17 cellular contexts compared by ENCODE assay signal in the genomic region with DNA sequence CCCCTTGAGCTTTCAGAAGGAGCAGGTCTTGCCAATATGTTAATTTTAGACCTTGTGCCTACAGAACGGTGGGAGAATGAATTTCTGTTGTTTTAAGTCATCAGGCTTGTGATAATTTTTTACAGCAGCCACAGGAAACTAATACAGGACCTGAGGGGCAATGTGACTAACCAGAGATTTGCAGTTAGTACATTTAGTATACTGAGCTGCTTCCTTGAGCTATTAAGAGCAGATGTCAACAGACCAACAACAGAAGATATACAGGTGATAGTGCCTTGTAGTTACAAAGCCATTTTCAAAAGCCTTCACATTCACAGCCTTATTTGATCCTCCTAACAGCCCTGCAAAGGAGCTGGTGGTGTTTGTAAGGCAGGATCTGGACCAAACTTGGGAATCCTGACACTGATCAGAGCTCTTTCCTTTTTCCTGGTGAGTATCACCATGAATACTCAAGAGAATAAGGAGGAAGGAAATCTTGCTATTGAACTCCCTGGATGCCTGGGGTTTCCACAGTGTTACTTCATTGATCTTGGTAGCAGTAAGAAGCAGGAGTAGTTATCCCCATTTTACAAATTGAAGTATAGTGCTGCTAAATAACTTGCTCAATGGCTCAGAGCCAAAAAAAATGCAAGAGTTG. TPM values are rescaled to one million over a fixed set of nuclear protein-coding genes. Genes with fewer than 3 reads are reported as not detected.
DNase-seq lines count a peak whose midpoint lies in the region; ATAC-seq and TF ChIP-seq lines count a peak whose summit lies in the region.
"Had no signal": no experiment of that assay in that cellular context is flagged by ENCODE, and none has a peak within 500 bp of the region (broad histone marks: within the 10 kb centered on the region; RNA-seq: fewer than 3 reads in every experiment).

No MANE protein-coding gene starts in this region.

- H3K27ac Mint-ChIP-seq in activated CD8-positive, alpha-beta memory T cell treated with anti-CD3 and anti-CD28 coated beads, Interleukin-2, amount 10 ng/mL, durations not matched to agents 7 days and 5 days: peak overlapping the region; percentile 16
- H3K27ac Mint-ChIP-seq in IgD-negative memory B cell: peak overlapping the region; percentile 82 to 94 (median 84)
- H3K27ac Mint-ChIP-seq in activated naive CD8-positive, alpha-beta T cell treated with anti-CD3 and anti-CD28 coated beads, Interleukin-2, amount 50 U/mL, for 24 hours: peak overlapping the region; percentile 83
- H3K27ac Mint-ChIP-seq in naive thymus-derived CD8-positive, alpha-beta T cell: peak overlapping the region in 9 of 10 donors; percentile 70 to 93 (median 89)

- peaks cover 14% of the 10 kb centered on the region for H3K36me3 Mint-ChIP-seq in activated CD8-positive, alpha-beta memory T cell treated with anti-CD3 and anti-CD28 coated beads, Interleukin-2, amount 10 ng/mL, durations not matched to agents 7 days and 5 days
- H3K36me3 Mint-ChIP-seq in IgD-negative memory B cell: no peaks in the 10 kb centered on the region
- H3K36me3 Mint-ChIP-seq in activated naive CD8-positive, alpha-beta T cell treated with anti-CD3 and anti-CD28 coated beads, Interleukin-2, amount 50 U/mL, for 24 hours (ENCODE audit: low read depth): peaks cover 17% of the 10 kb centered on the region
- no peaks in the 10 kb centered on the region for H3K36me3 Mint-ChIP-seq in naive thymus-derived CD8-positive, alpha-beta T cell

- ATAC-seq in activated CD8-positive, alpha-beta memory T cell treated with anti-CD3 and anti-CD28 coated beads, Interleukin-2, amount 10 ng/mL, durations not matched to agents 7 days and 5 days: no peak
- ATAC-seq in activated naive CD8-positive, alpha-beta T cell treated with anti-CD3 and anti-CD28 coated beads, Interleukin-2, amount 50 U/mL, for 24 hours: no peak
- peak in 1 of 2 donors; percentile 7 for ATAC-seq in naive thymus-derived CD8-positive, alpha-beta T cell
- ATAC-seq in omental fat pad (ENCODE audit: low FRiP score): no peak
- ATAC-seq: esophagus mucosa, left ventricle myocardium superior, right lobe of liver had no signal

- no peak overlapping the region for H3K4me3 Mint-ChIP-seq in activated CD8-positive, alpha-beta memory T cell treated with anti-CD3 and anti-CD28 coated beads, Interleukin-2, amount 10 ng/mL, durations not matched to agents 7 days and 5 days
- peak overlapping the region in 3 of 4 donors; percentile 72 to 83 (median 73) for H3K4me3 Mint-ChIP-seq in IgD-negative memory B cell
- H3K4me3 Mint-ChIP-seq in activated naive CD8-positive, alpha-beta T cell treated with anti-CD3 and anti-CD28 coated beads, Interleukin-2, amount 50 U/mL, for 24 hours: no peak overlapping the region
- peak overlapping the region in 2 of 10 donors; percentile 18 to 43 for H3K4me3 Mint-ChIP-seq in naive thymus-derived CD8-positive, alpha-beta T cell

- CTCF ChIA-PET in activated CD8-positive, alpha-beta memory T cell treated with anti-CD3 and anti-CD28 coated beads, Interleukin-2, amount 10 ng/mL, durations not matched to agents 7 days and 5 days (lab: Charles Lee): interaction anchor here (0.5 to 1.5 kb wide), 6 partner anchors 9 to 333 kb away, joined by 3 to 5 read pairs (median 3); no protein-coding TSS in a partner anchor

- no peak for TF ChIP-seq CTCF in omental fat pad (IDR thresholded peaks at IDR 0.05)

- no peaks in the 10 kb centered on the region for H3K27me3 Mint-ChIP-seq in activated CD8-positive, alpha-beta memory T cell treated with anti-CD3 and anti-CD28 coated beads, Interleukin-2, amount 10 ng/mL, durations not matched to agents 7 days and 5 days
- no peaks in the 10 kb centered on the region for H3K27me3 Mint-ChIP-seq in IgD-negative memory B cell
- no peaks in the 10 kb centered on the region for H3K27me3 Mint-ChIP-seq in activated naive CD8-positive, alpha-beta T cell treated with anti-CD3 and anti-CD28 coated beads, Interleukin-2, amount 50 U/mL, for 24 hours
- no peaks in the 10 kb centered on the region for H3K27me3 Mint-ChIP-seq in naive thymus-derived CD8-positive, alpha-beta T cell

- no peak for DNase-seq in activated CD8-positive, alpha-beta memory T cell treated with anti-CD3 and anti-CD28 coated beads, Interleukin-2, amount 10 ng/mL, durations not matched to agents 7 days and 5 days
- no peak for DNase-seq in activated CD8-positive, alpha-beta memory T cell treated with anti-CD3 and anti-CD28 coated beads, Interleukin-2, amount 50 U/mL, for 4 hours
- no peak for DNase-seq in activated naive CD8-positive, alpha-beta T cell treated with anti-CD3 and anti-CD28 coated beads, Interleukin-2, amount 50 U/mL, for 24 hours
- DNase-seq in naive thymus-derived CD8-positive, alpha-beta T cell: no peak
- DNase-seq in cortex of kidney (lab: John Stamatoyannopoulos, UW) (no peak), A172 (ENCODE audit: low spot score) (no peak), omental fat pad (ENCODE audit: low spot score) (no peak)
- DNase-seq: activated CD4-positive, alpha-beta T cell treated with anti-CD3 and anti-CD28 coated beads for 1 hour; colonic mucosa; DMS79; left ventricle myocardium superior; right lobe of liver; T-helper 1 cell had no signal

- POLR2A ChIA-PET in naive thymus-derived CD8-positive, alpha-beta T cell (lab: Charles Lee): interaction anchor here (0.6 to 2.0 kb wide), 8 partner anchors 9 to 219 kb away, joined by 3 to 8 read pairs (median 5); no protein-coding TSS in a partner anchor

- H3K4me1 Mint-ChIP-seq in activated CD8-positive, alpha-beta memory T cell treated with anti-CD3 and anti-CD28 coated beads, Interleukin-2, amount 10 ng/mL, durations not matched to agents 7 days and 5 days: peaks cover 59% of the 10 kb centered on the region
- peaks cover 55 to 67% (median 63%) of the 10 kb centered on the region in 3 donors for H3K4me1 Mint-ChIP-seq in IgD-negative memory B cell
- H3K4me1 Mint-ChIP-seq in activated naive CD8-positive, alpha-beta T cell treated with anti-CD3 and anti-CD28 coated beads, Interleukin-2, amount 50 U/mL, for 24 hours: peaks cover 74% of the 10 kb centered on the region
- H3K4me1 Mint-ChIP-seq in naive thymus-derived CD8-positive, alpha-beta T cell: peaks cover 50 to 83% (median 71%) of the 10 kb centered on the region in 4 donors

- no peaks in the 10 kb centered on the region for H3K9me3 Mint-ChIP-seq in activated CD8-positive, alpha-beta memory T cell treated with anti-CD3 and anti-CD28 coated beads, Interleukin-2, amount 10 ng/mL, durations not matched to agents 7 days and 5 days (ENCODE audit: low read depth)
- H3K9me3 Mint-ChIP-seq in IgD-negative memory B cell: no peaks in the 10 kb centered on the region
- H3K9me3 Mint-ChIP-seq in activated naive CD8-positive, alpha-beta T cell treated with anti-CD3 and anti-CD28 coated beads, Interleukin-2, amount 50 U/mL, for 24 hours: no peaks in the 10 kb centered on the region
- H3K9me3 Mint-ChIP-seq in naive thymus-derived CD8-positive, alpha-beta T cell: no peaks in the 10 kb centered on the region

RNA-seq across cellular contexts. Expression of gene SLAMF1, which starts 4.7 kb away (rescaled TPM):
- 100 to 1,000 TPM in 1 of 2 experiments, 10 to 100 TPM in 1; 59.3 to 105 TPM for total RNA-seq in activated CD8-positive, alpha-beta memory T cell treated with anti-CD3 and anti-CD28 coated beads, Interleukin-2, amount 10 ng/mL, durations not matched to agents 7 days and 5 days
- 17.2 TPM for polyA plus RNA-seq in IgD-negative memory B cell
- 10 to 100 TPM in 1 of 2 experiments, 1 to 10 TPM in 1; 9.8 to 11.1 TPM for total RNA-seq in naive thymus-derived CD8-positive, alpha-beta T cell
- 1 to 10 TPM; 1.7 to 3.9 (median 3.7) TPM for polyA plus RNA-seq in naive thymus-derived CD8-positive, alpha-beta T cell
- total RNA-seq in A172 (2014; rRNA removed; shearing (Covaris generic)): 0.07 and 1.1 TPM in 2 replicates
- total RNA-seq in omental fat pad: 10 to 100 TPM in 1 of 4 donors, 1 to 10 TPM in 3; 1.5 to 18.0 (median 1.5) TPM
- total RNA-seq: astrocyte, M059J had no signal

Comparison
In these comparisons a context has a peak if more than half of its experiments do, and no peak if none do; other contexts are left out.
1. H3K27ac Mint-ChIP-seq: peak in every context shown above with its lines; median percentile 89 in naive thymus-derived CD8-positive, alpha-beta T cell; 84 in IgD-negative memory B cell; 83 in activated naive CD8-positive, alpha-beta T cell treated with anti-CD3 and anti-CD28 coated beads, Interleukin-2, amount 50 U/mL, for 24 hours; 16 in activated CD8-positive, alpha-beta memory T cell treated with anti-CD3 and anti-CD28 coated beads, Interleukin-2, amount 10 ng/mL, durations not matched to agents 7 days and 5 days.
2. H3K4me3 Mint-ChIP-seq: peak in IgD-negative memory B cell (3 of 4); none in activated CD8-positive, alpha-beta memory T cell treated with anti-CD3 and anti-CD28 coated beads, Interleukin-2, amount 10 ng/mL, durations not matched to agents 7 days and 5 days (single experiment) and activated naive CD8-positive, alpha-beta T cell treated with anti-CD3 and anti-CD28 coated beads, Interleukin-2, amount 50 U/mL, for 24 hours (single experiment).